19 cellular contexts compared by ENCODE assay signal in the genomic region with DNA sequence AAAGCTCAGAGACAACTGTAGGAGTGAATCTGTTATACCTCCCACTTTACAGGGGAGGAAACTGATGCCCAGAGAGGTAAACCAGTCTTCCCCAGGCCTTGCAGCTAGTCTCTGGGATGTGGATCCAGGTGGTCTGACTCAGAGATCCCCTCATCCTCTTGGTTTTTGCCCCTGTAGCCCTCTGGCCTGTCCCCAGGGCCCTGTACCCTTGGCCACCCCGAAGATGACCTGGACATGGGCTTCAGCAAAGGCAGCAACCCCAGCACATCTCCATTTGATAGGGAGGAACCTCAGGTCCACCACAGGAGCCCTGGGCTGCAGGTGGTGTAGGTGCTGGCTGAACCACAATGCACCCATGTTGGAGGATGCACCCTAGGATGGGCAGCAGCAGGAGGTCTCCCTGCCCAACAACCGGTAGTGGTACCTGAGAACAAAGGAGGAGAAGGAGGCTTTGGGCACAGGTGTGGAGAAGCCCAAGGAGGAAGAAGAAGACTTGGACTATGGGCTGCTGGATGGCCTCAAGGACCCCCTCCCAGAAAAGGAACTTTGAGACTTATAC. TPM values are rescaled to one million over a fixed set of nuclear protein-coding genes. Genes with fewer than 3 reads are reported as not detected.
"Had no signal": no experiment of that assay in that cellular context is flagged by ENCODE, and none has a peak within 500 bp of the region (broad histone marks: within the 10 kb centered on the region; RNA-seq: fewer than 3 reads in every experiment).

No MANE protein-coding gene starts in this region.

RNA-seq across cellular contexts. Expression of a gene that starts 26.3 kb away (rescaled TPM):
- total RNA-seq: activated CD4-positive, alpha-beta memory T cell treated with anti-CD3 and anti-CD28 coated beads for 36 hours; activated CD4-positive, alpha-beta T cell treated with anti-CD3 and anti-CD28 coated beads for 36 hours; activated CD4-positive, alpha-beta T cell treated with anti-CD3 and anti-CD28 coated beads, Interleukin-2, amount 10 ng/mL, durations not matched to agents 24 days and 14 days; activated CD8-positive, alpha-beta T cell treated with anti-CD3 and anti-CD28 coated beads, Interleukin-2, amount 10 ng/mL, durations not matched to agents 7 days and 5 days; activated naive CD4-positive, alpha-beta T cell treated with anti-CD3 and anti-CD28 coated beads for 36 hours; activated T-cell treated with anti-CD3 and anti-CD28 coated beads, Interleukin-2, amount 50 U/mL, for 4 hours; activated T-helper 1 cell treated with anti-CD3 and anti-CD28 coated beads, Interleukin-12 subunit alpha, Interleukin-12 subunit beta, Interleukin-2, Interleukin-4 antibody, amounts not matched to agents 30 ng/mL and 10 ng/mL and 1 ng/mL, durations not matched to agents 14 hours and 24 hours and 36 hours; activated T-helper 2 cell treated with anti-CD3 and anti-CD28 coated beads, Interferon-gamma antibody, Interleukin-2, Interleukin-4, amounts not matched to agents 10 μg/mL and 5 μg/mL and 100 μg/mL, durations not matched to agents 14 hours and 24 hours and 36 hours; adrenal gland; aorta; body of pancreas; colonic mucosa; dermis microvascular lymphatic vessel endothelial cell; endodermal cell; epithelial cell of proximal tubule; esophagus mucosa; foreskin keratinocyte; gastrocnemius medialis; T-helper 1 cell treated with Interleukin-12 subunit alpha and Interleukin-12 subunit beta and Interleukin-4 antibody, amounts not matched to agents 30 ng/mL and 1 ng/mL, for 36 hours had no signal
- polyA plus RNA-seq: adrenal gland, aorta, foreskin keratinocyte had no signal
